Comparison of ENCODE assay signal across 8 cellular contexts in genomic region chr17:29376667-29377268, GRCh38. TPM values are rescaled to one million over a fixed set of nuclear protein-coding genes. Genes with fewer than 3 reads are reported as not detected.
DNase-seq lines count a peak whose midpoint lies in the region; ATAC-seq and TF ChIP-seq lines count a peak whose summit lies in the region.

No MANE protein-coding gene starts in this region.

- WGBS in GM23248 (ENCODE audit: low coverage in 1 of 2, low lambda C conversion rate in 2 of 2, missing lambda C conversion rate in 2 of 2), 2 experiments = 1 to 4% methylated on average over 3 of the region's 3 CpGs
- WGBS in trophoblast cell (ENCODE audit: extremely low coverage, insufficient coverage, insufficient read length) = no CpG with 5 or more reads among the region's 3 CpGs

- peaks cover 11% of the 10 kb centered on the region; the same call in 1 of the 2 replicates for H3F3A ChIP-seq in GM23248 (ENCODE audit: insufficient read depth)

- H3K9me2 ChIP-seq in GM23248 (ENCODE audit: insufficient read depth) = no peaks in the 10 kb centered on the region

- H3K4me3 ChIP-seq in GM23248 (peak overlapping the region; percentile 40; the same call in 1 of the 2 replicates), trophoblast cell (ENCODE audit: low read depth, low read length) (no peak overlapping the region)

- H3K4ac ChIP-seq in trophoblast cell (ENCODE audit: low read depth, low read length) = no peak overlapping the region

- H4K91ac ChIP-seq in trophoblast cell (ENCODE audit: low read depth, low read length) = no peak overlapping the region

- H2AK5ac ChIP-seq in trophoblast cell (ENCODE audit: low read length) = no peak overlapping the region

- H2BK120ac ChIP-seq in trophoblast cell (ENCODE audit: insufficient read depth, low read length, poor library complexity) = no peak overlapping the region

- H3K23ac ChIP-seq in trophoblast cell (ENCODE audit: low read length) = no peak overlapping the region

- no peak for TF ChIP-seq CTCF in GM10266 (IDR thresholded peaks at IDR 0.05; ENCODE audit: control insufficient read depth, insufficient read depth, low read depth, missing control alignments)

- H3K79me2 ChIP-seq in GM23248 (ENCODE audit: insufficient read depth) (no peaks in the 10 kb centered on the region), trophoblast cell (ENCODE audit: control insufficient read depth, insufficient read depth, low read length, poor library complexity) (no peaks in the 10 kb centered on the region)

- in situ Hi-C loops in GM23248 (cut with MboI) = no loop called here

- no peaks in the 10 kb centered on the region for H3K9me3 ChIP-seq in GM23248 (ENCODE audit: low read depth)
- H3K9me3 ChIP-seq in trophoblast cell (ENCODE audit: insufficient read depth, low read depth, low read length) = no peaks in the 10 kb centered on the region

- H2BK5ac ChIP-seq in trophoblast cell (ENCODE audit: low read depth, low read length, poor library complexity) = no peak overlapping the region

- no peaks in the 10 kb centered on the region for H3K79me1 ChIP-seq in trophoblast cell (ENCODE audit: low read length)

- H3K9ac ChIP-seq in GM23248 = peak overlapping the region; percentile 55
- no peak overlapping the region for H3K9ac ChIP-seq in trophoblast cell (ENCODE audit: low read length)

- H3K27ac ChIP-seq in GM23248 (peak overlapping the region; percentile 51), trophoblast cell (ENCODE audit: low read depth, low read length) (no peak overlapping the region)

- no peak overlapping the region for H3K14ac ChIP-seq in trophoblast cell (ENCODE audit: low read length)

- H4K12ac ChIP-seq in trophoblast cell (ENCODE audit: low read depth, low read length) = no peak overlapping the region

- no peak overlapping the region for H2BK12ac ChIP-seq in trophoblast cell (ENCODE audit: low read length)

- peak overlapping the region; percentile 68 for H2AFZ ChIP-seq in GM23248
- no peak overlapping the region for H2AFZ ChIP-seq in trophoblast cell (ENCODE audit: insufficient read depth, low read length, poor library complexity)

- H3K36me3 Mint-ChIP-seq in activated naive CD4-positive, alpha-beta T cell treated with anti-CD3 and anti-CD28 coated beads, Interleukin-2, amount 50 U/mL, for 72 hours = no peaks in the 10 kb centered on the region

- no peak overlapping the region for H4K8ac ChIP-seq in trophoblast cell (ENCODE audit: low read depth, low read length)

- H3K18ac ChIP-seq in trophoblast cell (ENCODE audit: low read length) = no peak overlapping the region

- DNase-seq in GM23248 (peak; percentile 92), T1000 (lab: John Stamatoyannopoulos, UW) (peak; percentile 39), globus pallidus (ENCODE audit: low spot score) (peak; percentile 95), trophoblast cell (peak; percentile 20), T-helper 2 cell (no peak), GM10266 (ENCODE audit: extremely low spot score) (no peak)
- no peak for DNase-seq in activated naive CD4-positive, alpha-beta T cell treated with anti-CD3 and anti-CD28 coated beads, Interleukin-2, amount 50 U/mL, for 72 hours (ENCODE audit: low spot score in 2 of 2)

- H3K4me2 ChIP-seq in GM23248 (ENCODE audit: unreplicated experiment) (peak overlapping the region; percentile 47), trophoblast cell (ENCODE audit: low read length) (no peak overlapping the region)

- H4K20me1 ChIP-seq in GM23248 (ENCODE audit: insufficient read depth) = no peaks in the 10 kb centered on the region

- H3K36me3 ChIP-seq in GM23248 (ENCODE audit: low read depth) (no peaks in the 10 kb centered on the region), trophoblast cell (ENCODE audit: control insufficient read depth in 1 of 2, insufficient read depth in 2 of 2, low read length in 2 of 2) (no peaks in the 10 kb centered on the region)

- no peak for ATAC-seq in activated naive CD4-positive, alpha-beta T cell treated with anti-CD3 and anti-CD28 coated beads, Interleukin-2, amount 50 U/mL, for 72 hours
- ATAC-seq in HG03378 (IDR thresholded peaks at IDR 0.05; ENCODE audit: unreplicated experiment) = no peak

- H3K27ac Mint-ChIP-seq in activated naive CD4-positive, alpha-beta T cell treated with anti-CD3 and anti-CD28 coated beads, Interleukin-2, amount 50 U/mL, for 72 hours = no peak overlapping the region

- H3K9me3 Mint-ChIP-seq in activated naive CD4-positive, alpha-beta T cell treated with anti-CD3 and anti-CD28 coated beads, Interleukin-2, amount 50 U/mL, for 72 hours = no peaks in the 10 kb centered on the region

- H3K27me3 ChIP-seq in GM23248 (replicated peaks; ENCODE audit: insufficient read depth) (no peaks in the 10 kb centered on the region), trophoblast cell (ENCODE audit: insufficient read depth, low read length) (no peaks in the 10 kb centered on the region)

- H3K4me1 ChIP-seq in GM23248 (ENCODE audit: insufficient read depth) (peaks cover 14% of the 10 kb centered on the region), trophoblast cell (ENCODE audit: control insufficient read depth in 1 of 2, insufficient read depth in 2 of 2, low read length in 2 of 2) (no peaks in the 10 kb centered on the region)

RNA-seq across cellular contexts. Expression of gene TAOK1, which starts 13.4 kb away (rescaled TPM):
- total RNA-seq in GM23248 (2014; rRNA removed; shearing (Covaris generic)) = 48.4 and 49.9 TPM in 2 replicates
- polyA plus RNA-seq in GM23248 (2016; fragmentation: Nextera tagmentation; extraction: Ambion mirVana) = 7.1 and 7.6 TPM in 2 replicates
- polyA plus RNA-seq in trophoblast cell (2013) = 24.7 and 29.0 TPM in 2 replicates
- 10 to 100 TPM; 31.6 to 37.9 TPM for total RNA-seq in activated naive CD4-positive, alpha-beta T cell treated with anti-CD3 and anti-CD28 coated beads, Interleukin-2, amount 50 U/mL, for 72 hours

Comparison
In these comparisons a context has a peak if more than half of its experiments do, and no peak if none do; other contexts are left out.
1. DNase-seq: peak in GM23248 (single experiment), T1000 (single experiment), globus pallidus (single experiment) and trophoblast cell (2 of 2); none in T-helper 2 cell (0 of 5), activated naive CD4-positive, alpha-beta T cell treated with anti-CD3 and anti-CD28 coated beads, Interleukin-2, amount 50 U/mL, for 72 hours (0 of 2) and GM10266 (single experiment).